In genomic region chr3:161208931-161209330, GRCh38 we compare ENCODE assay signal across 26 cellular contexts. TPM values are rescaled to one million over a fixed set of nuclear protein-coding genes. Genes with fewer than 3 reads are reported as not detected.
DNase-seq lines count a peak whose midpoint lies in the region; ATAC-seq, FAIRE-seq and TF ChIP-seq lines count a peak whose summit lies in the region.
"Had no signal": no experiment of that assay in that cellular context is flagged by ENCODE, and none has a peak within 500 bp of the region (broad histone marks: within the 10 kb centered on the region; RNA-seq: fewer than 3 reads in every experiment).

No MANE protein-coding gene starts in this region.

- no peak overlapping the region for H3K27ac Mint-ChIP-seq in endodermal cell
- H3K27ac Mint-ChIP-seq: activated CD4-positive, alpha-beta memory T cell treated with anti-CD3 and anti-CD28 coated beads for 36 hours; activated T-helper 2 cell treated with anti-CD3 and anti-CD28 coated beads, Interferon-gamma antibody, Interleukin-2, Interleukin-4, amounts not matched to agents 10 μg/mL and 5 μg/mL and 100 μg/mL, durations not matched to agents 14 hours and 24 hours and 36 hours; CD14-positive monocyte; T-helper 2 cell treated with Interferon-gamma antibody and Interleukin-4, amounts not matched to agents 5 μg/mL and 100 μg/mL, for 36 hours had no signal

- H3F3A ChIP-seq in PC-3 (ENCODE audit: low read length, unreplicated experiment) = no peaks in the 10 kb centered on the region

- H3K4me2 ChIP-seq in PC-3 (ENCODE audit: low read length) = no peak overlapping the region
- H3K4me2 ChIP-seq: KMS-11 had no signal

- H3K27me3 ChIP-seq in PC-3 (ENCODE audit: low read length) (no peaks in the 10 kb centered on the region), endodermal cell (ENCODE audit: control insufficient read depth, insufficient read depth, low read length, poor library complexity, severe bottlenecking) (no peaks in the 10 kb centered on the region), SJCRH30 (no peaks in the 10 kb centered on the region), Peyer's patch (no peaks in the 10 kb centered on the region)
- H3K27me3 ChIP-seq: dorsolateral prefrontal cortex, neutrophil, tibial nerve had no signal

- H3K36me3 ChIP-seq in PC-3 (ENCODE audit: low read depth, low read length) = no peaks in the 10 kb centered on the region
- no peaks in the 10 kb centered on the region for H3K36me3 ChIP-seq in endodermal cell (ENCODE audit: control insufficient read depth, insufficient read depth, low read length)
- no peaks in the 10 kb centered on the region for H3K36me3 ChIP-seq in SJCRH30
- no peaks in the 10 kb centered on the region for H3K36me3 ChIP-seq in Peyer's patch
- H3K36me3 ChIP-seq: neutrophil, tibial nerve had no signal

- H3K4me1 Mint-ChIP-seq in endodermal cell = peaks cover 8% of the 10 kb centered on the region
- H3K4me1 Mint-ChIP-seq: CD14-positive monocyte had no signal

- H3K79me2 ChIP-seq in PC-3 (ENCODE audit: low read length) = no peaks in the 10 kb centered on the region

- no peak for FAIRE-seq in frontal cortex (lab: Jason Lieb, UNC)
- FAIRE-seq: endothelial cell of umbilical vein had no signal

- no peaks in the 10 kb centered on the region for H3K9me3 Mint-ChIP-seq in endodermal cell
- H3K9me3 Mint-ChIP-seq: activated CD4-positive, alpha-beta memory T cell treated with anti-CD3 and anti-CD28 coated beads for 36 hours; activated T-helper 2 cell treated with anti-CD3 and anti-CD28 coated beads, Interferon-gamma antibody, Interleukin-2, Interleukin-4, amounts not matched to agents 10 μg/mL and 5 μg/mL and 100 μg/mL, durations not matched to agents 14 hours and 24 hours and 36 hours; T-helper 2 cell treated with Interferon-gamma antibody and Interleukin-4, amounts not matched to agents 5 μg/mL and 100 μg/mL, for 36 hours had no signal

- H3K4me3 ChIP-seq in GM12865 (ENCODE audit: low read depth, low read length) (no peak overlapping the region), PC-3 (ENCODE audit: low read length) (no peak overlapping the region), endodermal cell (ENCODE audit: low read length) (no peak overlapping the region), SJCRH30 (no peak overlapping the region), Peyer's patch (no peak overlapping the region)
- H3K4me3 ChIP-seq: dorsolateral prefrontal cortex, psoas muscle, tibial nerve had no signal

- no TSS peak for BruUV-seq in PC-3 (replicated peaks; lab: Mats Ljungman, UMichigan)

- POLR2A ChIA-PET in PC-3 (lab: Charles Lee; ENCODE audit: unreplicated experiment) = no interaction called here

- intact Hi-C loops in PC-3 (cut with micrococcal nuclease) = no loop called here

- WGBS in endodermal cell (ENCODE audit: insufficient coverage in 1 of 2, insufficient read length in 1 of 2), 2 experiments = 87 to 100% methylated on average over 1 to 4 of the region's 4 CpGs

- TF ChIP-seq CTCF in GM12865 (IDR thresholded peaks at IDR 0.05; ENCODE audit: insufficient read depth, low read depth, low read length, missing control alignments) (no peak), PC-3 (conservative IDR thresholded peaks at IDR 0.05; ENCODE audit: low read depth, low read length) (0 out of 2 replicates have a peak, but pooled peaks have one; percentile 13), endodermal cell (conservative IDR thresholded peaks at IDR 0.05) (no peak), Peyer's patch (IDR thresholded peaks at IDR 0.05) (no peak)

- peak; percentile 8 for DNase-seq in GM12865 (ENCODE audit: low read depth)
- peak; percentile 44 for DNase-seq in HT1080 (ENCODE audit: low read depth)
- DNase-seq in PC-3 = peak; percentile 12
- DNase-seq in endodermal cell = peak; percentile 51
- DNase-seq in SJCRH30 = no peak
- DNase-seq in Peyer's patch = no peak
- no peak for DNase-seq in HT-29 (ENCODE audit: low spot score)
- DNase-seq in frontal cortex (ENCODE audit: low spot score in 2 of 2) = no peak
- DNase-seq: activated CD4-positive, alpha-beta memory T cell treated with anti-CD3 and anti-CD28 coated beads for 36 hours; activated CD8-positive, alpha-beta memory T cell treated with anti-CD3 and anti-CD28 coated beads, Interleukin-2, amount 50 U/mL, for 48 hours; dorsolateral prefrontal cortex; head of caudate nucleus; left cardiac atrium; mammary epithelial cell; NCI-H1105; NCI-H2081 treated with DMSO at 0.1 percent for 48 hours; NCI-H446; psoas muscle had no signal

- H3K9me3 ChIP-seq in PC-3 (ENCODE audit: low read length) (no peaks in the 10 kb centered on the region), endodermal cell (ENCODE audit: control insufficient read depth, low read length) (no peaks in the 10 kb centered on the region), SJCRH30 (replicated peaks) (no peaks in the 10 kb centered on the region), Peyer's patch (no peaks in the 10 kb centered on the region)
- H3K9me3 ChIP-seq: neutrophil, psoas muscle, tibial nerve had no signal

- CTCF ChIA-PET in PC-3 (lab: Charles Lee) = no interaction called here

- no peak overlapping the region for H3K4me3 Mint-ChIP-seq in endodermal cell
- H3K4me3 Mint-ChIP-seq: activated CD4-positive, alpha-beta memory T cell treated with anti-CD3 and anti-CD28 coated beads for 36 hours; CD14-positive monocyte; T-helper 2 cell treated with Interferon-gamma antibody and Interleukin-4, amounts not matched to agents 5 μg/mL and 100 μg/mL, for 36 hours had no signal

- H3K27ac ChIP-seq in PC-3 (ENCODE audit: low read length) = no peak overlapping the region
- H3K27ac ChIP-seq in endodermal cell (ENCODE audit: low read depth, low read length) = no peak overlapping the region
- H3K27ac ChIP-seq in SJCRH30 = no peak overlapping the region
- no peak overlapping the region for H3K27ac ChIP-seq in Peyer's patch
- H3K27ac ChIP-seq: KMS-11, neutrophil, psoas muscle, RWPE1, tibial nerve had no signal

- H3K36me3 Mint-ChIP-seq in endodermal cell (ENCODE audit: low read depth) = no peaks in the 10 kb centered on the region
- H3K36me3 Mint-ChIP-seq: activated CD4-positive, alpha-beta memory T cell treated with anti-CD3 and anti-CD28 coated beads for 36 hours; CD14-positive monocyte had no signal

- no peak overlapping the region for H2AFZ ChIP-seq in PC-3 (ENCODE audit: low read length)

- H3K9me2 ChIP-seq in PC-3 (replicated peaks; ENCODE audit: low read length) = no peaks in the 10 kb centered on the region

- no peaks in the 10 kb centered on the region for H3K27me3 Mint-ChIP-seq in endodermal cell (ENCODE audit: insufficient read depth)

- H3K9ac ChIP-seq in PC-3 (ENCODE audit: low read length) (no peak overlapping the region), endodermal cell (ENCODE audit: extremely low read depth, low read length, poor library complexity, severe bottlenecking) (no peak overlapping the region)
- H3K9ac ChIP-seq: KMS-11 had no signal

- ATAC-seq in PC-3 = no peak; the same call in 1 of the 2 replicates
- ATAC-seq: left cardiac atrium, psoas muscle had no signal

- no peak for TF ChIP-seq POLR2A in Peyer's patch (IDR thresholded peaks at IDR 0.05)

- no peaks in the 10 kb centered on the region for H3K4me1 ChIP-seq in PC-3 (ENCODE audit: insufficient read depth, low read length)
- H3K4me1 ChIP-seq in endodermal cell (ENCODE audit: control insufficient read depth, insufficient read depth, low read length) = no peaks in the 10 kb centered on the region
- H3K4me1 ChIP-seq in SJCRH30 = no peaks in the 10 kb centered on the region
- no peaks in the 10 kb centered on the region for H3K4me1 ChIP-seq in Peyer's patch
- H3K4me1 ChIP-seq: psoas muscle, tibial nerve had no signal

- no peaks in the 10 kb centered on the region for H4K20me1 ChIP-seq in PC-3 (ENCODE audit: low read length)

RNA-seq across cellular contexts. Expression of gene NMD3, which starts 12.2 kb away (rescaled TPM):
- total RNA-seq in HT1080 (2014; rRNA removed; shearing (Covaris generic)) = 70.0 and 74.2 TPM in 2 replicates
- polyA plus RNA-seq in HT1080 (2015; cell fraction: cytosol; rRNA removed) = 101 and 110 TPM in 2 replicates
- polyA plus RNA-seq in HT1080 (2015; cell fraction: nucleus; rRNA removed) = 162 and 192 TPM in 2 replicates
- total RNA-seq in PC-3 (2014; rRNA removed) = 65.3 and 72.6 TPM in 2 replicates
- 10 to 100 TPM; 47.1 to 48.3 TPM for total RNA-seq in endodermal cell
- 52.0 TPM for polyA plus RNA-seq in endodermal cell (2013, experiment 1 of 2)
- 44.3 TPM for polyA plus RNA-seq in endodermal cell (2013, experiment 2 of 2)
- total RNA-seq in SJCRH30 (2014; rRNA removed; shearing (Covaris generic)) = 63.7 and 73.1 TPM in 2 replicates
- 10 to 100 TPM; 22.9 to 36.5 (median 29.4) TPM for total RNA-seq in Peyer's patch
- total RNA-seq in HT-29 (2014; rRNA removed; shearing (Covaris generic)) = 29.3 and 30.9 TPM in 2 replicates
- total RNA-seq in frontal cortex = 72.6 TPM

Comparison
In these comparisons a context has a peak if more than half of its experiments do, and no peak if none do; other contexts are left out.
1. DNase-seq: peak in GM12865 (single experiment), HT1080 (single experiment), PC-3 (single experiment) and endodermal cell (single experiment); none in SJCRH30 (0 of 2), Peyer's patch (0 of 3), HT-29 (single experiment) and frontal cortex (0 of 2).